8 cellular contexts compared by ENCODE assay signal in the genomic region with DNA sequence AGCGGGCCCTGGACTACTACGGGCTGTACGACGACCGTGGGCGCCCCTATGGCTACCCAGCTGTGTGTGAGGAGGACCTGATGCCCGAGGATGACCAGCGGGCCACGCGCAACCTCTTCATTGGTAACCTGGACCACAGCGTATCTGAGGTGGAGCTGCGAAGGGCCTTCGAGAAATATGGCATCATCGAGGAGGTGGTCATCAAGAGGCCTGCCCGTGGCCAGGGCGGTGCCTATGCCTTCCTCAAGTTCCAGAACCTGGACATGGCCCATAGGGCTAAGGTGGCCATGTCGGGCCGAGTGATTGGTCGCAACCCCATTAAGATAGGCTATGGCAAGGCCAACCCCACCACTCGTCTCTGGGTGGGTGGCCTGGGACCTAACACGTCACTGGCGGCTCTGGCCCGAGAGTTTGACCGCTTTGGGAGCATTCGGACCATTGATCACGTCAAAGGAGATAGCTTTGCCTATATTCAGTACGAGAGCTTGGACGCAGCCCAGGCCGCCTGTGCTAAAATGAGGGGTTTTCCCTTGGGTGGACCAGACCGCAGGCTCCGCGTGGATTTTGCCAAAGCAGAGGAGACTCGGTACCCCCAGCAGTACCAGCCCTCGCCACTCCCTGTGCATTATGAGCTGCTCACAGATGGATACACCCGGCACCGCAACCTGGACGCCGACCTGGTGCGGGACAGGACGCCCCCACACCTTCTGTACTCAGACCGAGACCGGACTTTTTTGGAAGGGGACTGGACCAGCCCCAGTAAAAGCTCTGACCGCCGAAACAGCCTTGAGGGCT. TPM values are rescaled to one million over a fixed set of nuclear protein-coding genes. Genes with fewer than 3 reads are reported as not detected.
DNase-seq lines count a peak whose midpoint lies in the region; ATAC-seq and TF ChIP-seq lines count a peak whose summit lies in the region.

No MANE protein-coding gene starts in this region.

- H3K36me3 Mint-ChIP-seq in activated CD4-positive, alpha-beta T cell treated with anti-CD3 and anti-CD28 coated beads for 36 hours (ENCODE audit: low read depth), result peaks cover 54% of the 10 kb centered on the region

- peak overlapping the region; percentile 67 for H3K27ac Mint-ChIP-seq in activated CD4-positive, alpha-beta T cell treated with anti-CD3 and anti-CD28 coated beads for 36 hours

- H3K27ac ChIP-seq in brain microvascular endothelial cell, result no peak overlapping the region
- peak overlapping the region in 2 of 3 donors; percentile 61 to 68 for H3K27ac ChIP-seq in thyroid gland

- no peak for ATAC-seq in activated CD4-positive, alpha-beta T cell treated with anti-CD3 and anti-CD28 coated beads for 36 hours

- DNase-seq in activated CD4-positive, alpha-beta T cell treated with anti-CD3 and anti-CD28 coated beads for 36 hours, result no peak
- no peak for DNase-seq in activated CD4-positive, alpha-beta T cell treated with anti-CD3 and anti-CD28 coated beads for 4 hours
- no peak for DNase-seq in brain microvascular endothelial cell
- DNase-seq in lower leg skin (ENCODE audit: low spot score in 2 of 2), result peak in 1 of 2 donors; percentile 87
- DNase-seq in thyroid gland, result no peak
- DNase-seq in NCI-H82 treated with DMSO at 0.1 percent for 48 hours (lab: John Stamatoyannopoulos, UW; ENCODE audit: unreplicated experiment), result no peak
- no peak for DNase-seq in stimulated activated CD4-positive, alpha-beta T cell treated with anti-CD3 and anti-CD28 coated beads, Interleukin-12 subunit alpha, Interleukin-12 subunit beta, amount 100 ng/mL, for 4 hours
- DNase-seq in hypothalamus (lab: John Stamatoyannopoulos, UW), result no peak

- H3K4me3 ChIP-seq in brain microvascular endothelial cell (ENCODE audit: low read depth, low read length) (peak overlapping the region; percentile 71), lower leg skin (ENCODE audit: low read depth, poor library complexity, severe bottlenecking) (peak overlapping the region; percentile 73), thyroid gland (replicated peaks in 1 of 3) (peak overlapping the region in 1 of 3 donors; percentile 71)

- no peak for TF ChIP-seq CTCF in brain microvascular endothelial cell (IDR thresholded peaks at IDR 0.05; ENCODE audit: low read depth, low read length, missing control alignments)
- TF ChIP-seq CTCF in lower leg skin (IDR thresholded peaks at IDR 0.05), result no peak
- no peak for TF ChIP-seq CTCF in thyroid gland (IDR thresholded peaks at IDR 0.05)

- H3K4me1 Mint-ChIP-seq in activated CD4-positive, alpha-beta T cell treated with anti-CD3 and anti-CD28 coated beads for 36 hours, result peaks cover 66% of the 10 kb centered on the region

- intact Hi-C loops in activated CD4-positive, alpha-beta T cell treated with anti-CD3 and anti-CD28 coated beads for 36 hours (cut with DNase I, micrococcal nuclease), result loop anchor here in 1 of 2 experiments (5.0 to 10.0 kb wide), 3 partner anchors 582 to 895 kb away; a partner anchor contains a TSS
- intact Hi-C loops in lower leg skin (cut with DNase I; ENCODE audit: low total_unique reads) (loop anchor here (10.0 kb wide), 1 partner anchor 92 kb away; no protein-coding TSS in a partner anchor), thyroid gland (cut with DNase I) (loop anchor here (5.0 kb wide), 2 partner anchors 105 to 280 kb away; a partner anchor contains a TSS)

- H3K27me3 ChIP-seq in brain microvascular endothelial cell (replicated peaks) (no peaks in the 10 kb centered on the region), thyroid gland (no peaks in the 10 kb centered on the region)

- in situ Hi-C loops in brain microvascular endothelial cell (cut with HindIII; ENCODE audit: low pct_ligation_motif_present, low sequenced_read_pairs), result no loop called here

- no peaks in the 10 kb centered on the region for H3K27me3 Mint-ChIP-seq in activated CD4-positive, alpha-beta T cell treated with anti-CD3 and anti-CD28 coated beads for 36 hours

- H3K4me3 Mint-ChIP-seq in activated CD4-positive, alpha-beta T cell treated with anti-CD3 and anti-CD28 coated beads for 36 hours, result peak overlapping the region; percentile 81

- POLR2A ChIA-PET in activated CD4-positive, alpha-beta T cell treated with anti-CD3 and anti-CD28 coated beads for 36 hours (lab: Charles Lee), result interaction anchor here (1.5 kb wide), 1 partner anchor 8 kb away, joined by 3 read pairs; a partner anchor contains a TSS

- peaks cover 37 to 73% of the 10 kb centered on the region in 2 donors for H3K4me1 ChIP-seq in thyroid gland

- CTCF ChIA-PET in activated CD4-positive, alpha-beta T cell treated with anti-CD3 and anti-CD28 coated beads for 36 hours (lab: Charles Lee), result interaction anchor here (0.6 to 1.4 kb wide), 4 partner anchors 12 to 781 kb away, joined by 3 to 5 read pairs (median 4); a partner anchor contains a TSS

- no peak for TF ChIP-seq POLR2A in lower leg skin (IDR thresholded peaks at IDR 0.05)
- TF ChIP-seq POLR2A in thyroid gland (IDR thresholded peaks at IDR 0.05), result no peak

- 83 to 89% methylated on average over 39 to 44 of the region's 44 CpGs for WGBS in lower leg skin, 2 donors
- WGBS in thyroid gland, 2 donors, result 94 to 97% methylated on average over 28 of the region's 44 CpGs

- peaks cover 58% of the 10 kb centered on the region for H3K36me3 ChIP-seq in brain microvascular endothelial cell (replicated peaks)
- peaks cover 40 to 61% of the 10 kb centered on the region in 2 donors for H3K36me3 ChIP-seq in thyroid gland

- H3K9me3 ChIP-seq in thyroid gland, result no peaks in the 10 kb centered on the region

- no peaks in the 10 kb centered on the region for H3K9me3 Mint-ChIP-seq in activated CD4-positive, alpha-beta T cell treated with anti-CD3 and anti-CD28 coated beads for 36 hours (ENCODE audit: low read depth)

RNA-seq across cellular contexts. Expression of a gene that starts 1.4 kb away (rescaled TPM):
- 10 to 100 TPM; 20.9 to 21.5 TPM for total RNA-seq in activated CD4-positive, alpha-beta T cell treated with anti-CD3 and anti-CD28 coated beads for 36 hours
- total RNA-seq in lower leg skin (10 to 100 TPM; 24.8 to 42.6 (median 39.5) TPM), thyroid gland (10 to 100 TPM; 29.4 to 50.0 (median 38.9) TPM)

RNA-seq across cellular contexts. Expression of a gene that starts 7.4 kb away (rescaled TPM):
- total RNA-seq in activated CD4-positive, alpha-beta T cell treated with anti-CD3 and anti-CD28 coated beads for 36 hours, result 100 to 1,000 TPM; 124 to 129 TPM
- total RNA-seq in lower leg skin, result 10 to 100 TPM; 36.0 to 58.5 (median 48.2) TPM
- 100 to 1,000 TPM in 2 of 4 donors, 10 to 100 TPM in 2; 79.7 to 312 (median 189) TPM for total RNA-seq in thyroid gland
